Comparison of ENCODE assay signal across 28 cellular contexts in genomic region chr6:42296614-42297013, GRCh38.
A peak's percentile ranks its signal among the peaks of the same experiment; 100 is the strongest.
DNase-seq lines count a peak whose midpoint lies in the region; ATAC-seq, FAIRE-seq and TF ChIP-seq lines count a peak whose summit lies in the region.
"Had no signal": no experiment of that assay in that cellular context is flagged by ENCODE, and none has a peak within 500 bp of the region (broad histone marks: within the 10 kb centered on the region; RNA-seq: fewer than 3 reads in every experiment).

No MANE protein-coding gene starts in this region.

- peak overlapping the region; percentile 67 for H3K4me2 ChIP-seq in PC-3 (ENCODE audit: low read length)
- H3K4me2 ChIP-seq: hepatocyte had no signal

- no peak for TF ChIP-seq CTCF in activated CD8-positive, alpha-beta T cell treated with anti-CD3 and anti-CD28 coated beads for 36 hours (IDR thresholded peaks at IDR 0.05)
- no peak for TF ChIP-seq CTCF in PC-3 (conservative IDR thresholded peaks at IDR 0.05; ENCODE audit: low read depth, low read length)
- TF ChIP-seq CTCF in natural killer cell (IDR thresholded peaks at IDR 0.05) = no peak
- TF ChIP-seq CTCF in mesothelial cell of epicardium (IDR thresholded peaks at IDR 0.05; ENCODE audit: unreplicated experiment) = no peak
- TF ChIP-seq CTCF in pancreas (IDR thresholded peaks at IDR 0.05) = no peak

- no peak overlapping the region; the same call in 1 of the 2 replicates for H3K9ac ChIP-seq in PC-3 (ENCODE audit: low read length)

- peaks cover 53% of the 10 kb centered on the region for H3K4me1 Mint-ChIP-seq in activated CD8-positive, alpha-beta T cell treated with anti-CD3 and anti-CD28 coated beads for 36 hours (ENCODE audit: low read depth)
- peaks cover 55% of the 10 kb centered on the region for H3K4me1 Mint-ChIP-seq in activated CD8-positive, alpha-beta T cell treated with anti-CD3 and anti-CD28 coated beads, Interleukin-2, amount 10 ng/mL, durations not matched to agents 7 days and 5 days (ENCODE audit: low read depth)
- peaks cover 49 to 69% of the 10 kb centered on the region in 2 donors for H3K4me1 Mint-ChIP-seq in effector memory CD8-positive, alpha-beta T cell (ENCODE audit: low read depth in 2 of 2)
- H3K4me1 Mint-ChIP-seq in natural killer cell (peaks cover 58 to 61% of the 10 kb centered on the region in 2 donors), mesothelial cell of epicardium (no peaks in the 10 kb centered on the region)

- no peak overlapping the region for H3K4me3 Mint-ChIP-seq in activated CD8-positive, alpha-beta T cell treated with anti-CD3 and anti-CD28 coated beads for 36 hours
- no peak overlapping the region for H3K4me3 Mint-ChIP-seq in activated CD8-positive, alpha-beta T cell treated with anti-CD3 and anti-CD28 coated beads, Interleukin-2, amount 10 ng/mL, durations not matched to agents 7 days and 5 days
- H3K4me3 Mint-ChIP-seq in effector memory CD8-positive, alpha-beta T cell = peak overlapping the region; percentile 77 to 82
- H3K4me3 Mint-ChIP-seq in natural killer cell (peak overlapping the region; percentile 73), mesothelial cell of epicardium (no peak overlapping the region)
- H3K4me3 Mint-ChIP-seq: T-helper 2 cell treated with Interferon-gamma antibody and Interleukin-4, amounts not matched to agents 5 μg/mL and 100 μg/mL, for 36 hours had no signal

- no peaks in the 10 kb centered on the region for H3K9me2 ChIP-seq in PC-3 (replicated peaks; ENCODE audit: low read length)

- H3K4me3 ChIP-seq in PC-3 (ENCODE audit: low read length) (no peak overlapping the region), pancreas (no peak overlapping the region)
- H3K4me3 ChIP-seq: hepatocyte, K562, Peyer's patch, suprapubic skin, upper lobe of left lung had no signal

- H3K79me2 ChIP-seq in PC-3 (ENCODE audit: low read length) = peaks cover 43% of the 10 kb centered on the region

- FAIRE-seq in pancreas (lab: Jason Lieb, UNC) = no peak
- FAIRE-seq: HTR-8/SVneo, K562, small intestine had no signal

- no peak overlapping the region for H2AFZ ChIP-seq in PC-3 (ENCODE audit: low read length)
- H2AFZ ChIP-seq: hepatocyte had no signal

- H3K36me3 ChIP-seq in PC-3 (ENCODE audit: low read depth, low read length) = peaks cover 14% of the 10 kb centered on the region; the same call in 1 of the 2 replicates
- H3K36me3 ChIP-seq in pancreas = no peaks in the 10 kb centered on the region
- H3K36me3 ChIP-seq: Peyer's patch, suprapubic skin, upper lobe of left lung had no signal

- H3K9me3 Mint-ChIP-seq in activated CD8-positive, alpha-beta T cell treated with anti-CD3 and anti-CD28 coated beads for 36 hours = no peaks in the 10 kb centered on the region
- H3K9me3 Mint-ChIP-seq in activated CD8-positive, alpha-beta T cell treated with anti-CD3 and anti-CD28 coated beads, Interleukin-2, amount 10 ng/mL, durations not matched to agents 7 days and 5 days (ENCODE audit: insufficient read depth) = no peaks in the 10 kb centered on the region
- no peaks in the 10 kb centered on the region for H3K9me3 Mint-ChIP-seq in effector memory CD8-positive, alpha-beta T cell
- peaks cover 0 to 2% of the 10 kb centered on the region in 2 donors for H3K9me3 Mint-ChIP-seq in natural killer cell
- H3K9me3 Mint-ChIP-seq in mesothelial cell of epicardium = no peaks in the 10 kb centered on the region
- H3K9me3 Mint-ChIP-seq: T-helper 2 cell treated with Interferon-gamma antibody and Interleukin-4, amounts not matched to agents 5 μg/mL and 100 μg/mL, for 36 hours had no signal

- POLR2A ChIA-PET in activated CD8-positive, alpha-beta T cell treated with anti-CD3 and anti-CD28 coated beads for 36 hours (lab: Charles Lee) = interaction anchor here (0.6 to 0.9 kb wide), 2 partner anchors 157 to 432 kb away, joined by 3 to 4 read pairs; no protein-coding TSS in a partner anchor
- POLR2A ChIA-PET in activated CD8-positive, alpha-beta T cell treated with anti-CD3 and anti-CD28 coated beads, Interleukin-2, amount 10 ng/mL, durations not matched to agents 7 days and 5 days (lab: Charles Lee) = interaction anchor here (1.1 kb wide), 1 partner anchor 15 kb away, joined by 3 read pairs; no protein-coding TSS in a partner anchor
- POLR2A ChIA-PET in PC-3 (lab: Charles Lee; ENCODE audit: unreplicated experiment) = interaction anchor here (0.6 kb wide), 1 partner anchor 8 kb away, joined by 3 read pairs; no protein-coding TSS in a partner anchor

- intact Hi-C loops in activated CD8-positive, alpha-beta T cell treated with anti-CD3 and anti-CD28 coated beads for 36 hours (cut with micrococcal nuclease) = no loop called here
- intact Hi-C loops in PC-3 (cut with micrococcal nuclease) = no loop called here
- intact Hi-C loops in natural killer cell (cut with micrococcal nuclease) = no loop called here
- intact Hi-C loops in pancreas (cut with DNase I) = no loop called here

- H3K27ac ChIP-seq in PC-3 (ENCODE audit: low read length) = peak overlapping the region; percentile 96
- H3K27ac ChIP-seq in pancreas = no peak overlapping the region
- H3K27ac ChIP-seq: hepatocyte, suprapubic skin had no signal

- no peak for ATAC-seq in activated CD8-positive, alpha-beta T cell treated with anti-CD3 and anti-CD28 coated beads for 36 hours
- ATAC-seq in activated CD8-positive, alpha-beta T cell treated with anti-CD3 and anti-CD28 coated beads, Interleukin-2, amount 10 ng/mL, durations not matched to agents 7 days and 5 days = no peak
- ATAC-seq in PC-3 (no peak), natural killer cell (no peak), pancreas (no peak)
- no peak for ATAC-seq in effector memory CD8-positive, alpha-beta T cell (replicated peaks)
- ATAC-seq: K562, left colon had no signal

- BruUV-seq in PC-3 (replicated peaks; lab: Mats Ljungman, UMichigan) = no TSS peak

- no peaks in the 10 kb centered on the region for H3K27me3 Mint-ChIP-seq in activated CD8-positive, alpha-beta T cell treated with anti-CD3 and anti-CD28 coated beads for 36 hours
- no peaks in the 10 kb centered on the region for H3K27me3 Mint-ChIP-seq in activated CD8-positive, alpha-beta T cell treated with anti-CD3 and anti-CD28 coated beads, Interleukin-2, amount 10 ng/mL, durations not matched to agents 7 days and 5 days (ENCODE audit: low read depth)
- H3K27me3 Mint-ChIP-seq in effector memory CD8-positive, alpha-beta T cell = no peaks in the 10 kb centered on the region
- H3K27me3 Mint-ChIP-seq in natural killer cell (ENCODE audit: low read depth in 2 of 2) (no peaks in the 10 kb centered on the region), mesothelial cell of epicardium (ENCODE audit: low read depth) (no peaks in the 10 kb centered on the region)

- H3K4me1 ChIP-seq in PC-3 (ENCODE audit: insufficient read depth, low read length) (peaks cover 74% of the 10 kb centered on the region), pancreas (no peaks in the 10 kb centered on the region)

- CTCF ChIA-PET in activated CD8-positive, alpha-beta T cell treated with anti-CD3 and anti-CD28 coated beads for 36 hours (lab: Charles Lee) = interaction anchor here (0.7 to 2.4 kb wide), 5 partner anchors 16 to 255 kb away, joined by 3 to 9 read pairs (median 3); no protein-coding TSS in a partner anchor
- CTCF ChIA-PET in activated CD8-positive, alpha-beta T cell treated with anti-CD3 and anti-CD28 coated beads, Interleukin-2, amount 10 ng/mL, durations not matched to agents 7 days and 5 days (lab: Charles Lee) = interaction anchor here (0.8 to 1.0 kb wide), 3 partner anchors 12 to 250 kb away, joined by 3 to 4 read pairs (median 3); no protein-coding TSS in a partner anchor
- CTCF ChIA-PET in PC-3 (lab: Charles Lee) = no interaction called here

- peaks cover 11% of the 10 kb centered on the region for H3K36me3 Mint-ChIP-seq in activated CD8-positive, alpha-beta T cell treated with anti-CD3 and anti-CD28 coated beads for 36 hours (ENCODE audit: low read depth)
- peaks cover 33% of the 10 kb centered on the region for H3K36me3 Mint-ChIP-seq in activated CD8-positive, alpha-beta T cell treated with anti-CD3 and anti-CD28 coated beads, Interleukin-2, amount 10 ng/mL, durations not matched to agents 7 days and 5 days (ENCODE audit: low read depth)
- H3K36me3 Mint-ChIP-seq in effector memory CD8-positive, alpha-beta T cell (ENCODE audit: insufficient read depth) = peaks cover 31% of the 10 kb centered on the region
- peaks cover 10% of the 10 kb centered on the region for H3K36me3 Mint-ChIP-seq in natural killer cell
- peaks cover 35% of the 10 kb centered on the region for H3K36me3 Mint-ChIP-seq in mesothelial cell of epicardium

- H3F3A ChIP-seq in PC-3 (ENCODE audit: low read length, unreplicated experiment) = peaks cover 3% of the 10 kb centered on the region

- WGBS in pancreas, 2 donors = 88 to 91% methylated on average over 3 of the region's 3 CpGs

- H3K27me3 ChIP-seq in PC-3 (ENCODE audit: low read length) = no peaks in the 10 kb centered on the region
- H3K27me3 ChIP-seq in pancreas = no peaks in the 10 kb centered on the region
- H3K27me3 ChIP-seq: hepatocyte, Peyer's patch, suprapubic skin, upper lobe of left lung had no signal

- H3K9me3 ChIP-seq in PC-3 (ENCODE audit: low read length) (no peaks in the 10 kb centered on the region), pancreas (no peaks in the 10 kb centered on the region)
- H3K9me3 ChIP-seq: Peyer's patch, suprapubic skin, upper lobe of left lung had no signal

- no peaks in the 10 kb centered on the region for H4K20me1 ChIP-seq in PC-3 (ENCODE audit: low read length)

- no peak for DNase-seq in activated CD8-positive, alpha-beta T cell treated with anti-CD3 and anti-CD28 coated beads for 36 hours
- DNase-seq in activated CD8-positive, alpha-beta T cell treated with anti-CD3 and anti-CD28 coated beads, Interleukin-2, amount 10 ng/mL, durations not matched to agents 7 days and 5 days = no peak
- DNase-seq in PC-3 (no peak), natural killer cell (no peak), mesothelial cell of epicardium (ENCODE audit: low spot score in 2 of 2, unreplicated experiment in 2 of 2) (no peak), pancreas (no peak), NCI-H1105 (lab: John Stamatoyannopoulos, UW) (no peak)
- no peak for DNase-seq in effector memory CD8-positive, alpha-beta T cell
- DNase-seq: 8988T; activated CD4-positive, alpha-beta T cell treated with anti-CD3 and anti-CD28 coated beads for 1 hour; activated CD8-positive, alpha-beta memory T cell treated with anti-CD3 and anti-CD28 coated beads for 24 hours; activated T-cell treated with anti-CD3 and anti-CD28 coated beads, Interleukin-2, amount 50 U/mL, for 1 hour; DMS153; H7; left colon; MM.1S; NCI-H2029; NCI-H526; Peyer's patch; SHP77 treated with DMSO at 0.1 percent for 48 hours; small intestine; stimulated activated naive CD4-positive, alpha-beta T cell treated with Interleukin-2 at 50 U/mL for 16 hours; upper lobe of left lung had no signal

- H3K27ac Mint-ChIP-seq in activated CD8-positive, alpha-beta T cell treated with anti-CD3 and anti-CD28 coated beads for 36 hours = peak overlapping the region; percentile 17
- no peak overlapping the region for H3K27ac Mint-ChIP-seq in activated CD8-positive, alpha-beta T cell treated with anti-CD3 and anti-CD28 coated beads, Interleukin-2, amount 10 ng/mL, durations not matched to agents 7 days and 5 days
- peak overlapping the region; percentile 93 to 97 for H3K27ac Mint-ChIP-seq in effector memory CD8-positive, alpha-beta T cell
- H3K27ac Mint-ChIP-seq in natural killer cell (peak overlapping the region; percentile 84 to 88), mesothelial cell of epicardium (no peak overlapping the region)
- H3K27ac Mint-ChIP-seq: T-helper 2 cell treated with Interferon-gamma antibody and Interleukin-4, amounts not matched to agents 5 μg/mL and 100 μg/mL, for 36 hours had no signal

Comparison
In these comparisons a context has a peak if more than half of its experiments do, and no peak if none do; other contexts are left out.
1. H3K27ac Mint-ChIP-seq: peak in activated CD8-positive, alpha-beta T cell treated with anti-CD3 and anti-CD28 coated beads for 36 hours (single experiment), effector memory CD8-positive, alpha-beta T cell (2 of 2) and natural killer cell (2 of 2); none in activated CD8-positive, alpha-beta T cell treated with anti-CD3 and anti-CD28 coated beads, Interleukin-2, amount 10 ng/mL, durations not matched to agents 7 days and 5 days (single experiment) and mesothelial cell of epicardium (single experiment).
2. H3K4me3 Mint-ChIP-seq: peak in effector memory CD8-positive, alpha-beta T cell (2 of 2) and natural killer cell (single experiment); none in activated CD8-positive, alpha-beta T cell treated with anti-CD3 and anti-CD28 coated beads for 36 hours (single experiment), activated CD8-positive, alpha-beta T cell treated with anti-CD3 and anti-CD28 coated beads, Interleukin-2, amount 10 ng/mL, durations not matched to agents 7 days and 5 days (single experiment) and mesothelial cell of epicardium (single experiment).